Comparison of ENCODE assay signal across 1 cellular context in the genomic region with DNA sequence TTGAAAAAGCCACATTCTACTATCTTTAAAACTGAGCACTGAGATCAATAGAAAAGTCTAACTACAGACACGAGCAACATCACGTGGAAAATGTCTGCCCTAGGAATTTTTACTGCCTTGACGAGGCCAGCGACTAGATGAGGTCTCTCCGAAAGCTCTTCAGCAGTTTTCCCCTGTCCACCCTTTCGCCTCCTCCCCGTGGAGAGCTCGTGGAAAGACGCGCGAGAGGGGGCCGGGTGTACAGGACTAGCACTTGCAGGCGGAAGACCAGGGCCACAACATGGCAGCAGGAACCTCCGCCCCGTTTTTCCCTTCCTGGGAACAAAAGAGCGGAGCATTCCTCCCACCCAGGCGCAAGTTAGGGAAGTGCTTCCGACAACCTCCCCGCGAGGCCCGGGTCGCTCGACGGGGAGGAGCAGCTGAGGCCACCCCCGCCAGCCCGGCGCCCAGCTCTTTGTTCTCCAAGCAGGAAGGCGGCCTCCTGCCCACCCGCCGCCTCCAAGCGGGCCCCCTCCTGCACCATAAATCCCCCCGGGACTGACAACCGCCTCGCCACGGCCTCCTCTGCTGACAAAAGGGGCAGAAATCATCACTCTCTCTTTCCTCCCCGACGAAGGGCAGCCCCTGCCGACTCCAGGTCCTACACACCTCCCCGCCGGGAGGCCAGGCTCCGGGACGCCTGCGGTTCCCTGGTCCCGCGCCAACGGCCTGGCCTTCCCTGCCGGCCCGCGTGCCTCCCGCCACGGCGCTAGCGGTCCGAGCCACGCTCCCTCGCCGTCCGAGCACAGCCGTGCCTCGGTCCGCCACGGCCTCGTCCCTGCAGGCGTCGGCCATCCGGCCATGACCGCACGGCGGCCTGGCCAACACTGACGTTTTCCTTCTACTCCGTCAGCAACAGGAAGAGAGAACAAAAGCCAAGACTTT.
A peak's percentile ranks its signal among the peaks of the same experiment; 100 is the strongest.
TF ChIP-seq lines count a peak whose summit lies in the region.

No MANE protein-coding gene starts in this region.

TF ChIP-seq in HepG2, 621 proteins besides CTCF, POLR2A, EP300 and RAD21 (continued from another document and continues in another):
- TF ChIP-seq, protein P1, sequence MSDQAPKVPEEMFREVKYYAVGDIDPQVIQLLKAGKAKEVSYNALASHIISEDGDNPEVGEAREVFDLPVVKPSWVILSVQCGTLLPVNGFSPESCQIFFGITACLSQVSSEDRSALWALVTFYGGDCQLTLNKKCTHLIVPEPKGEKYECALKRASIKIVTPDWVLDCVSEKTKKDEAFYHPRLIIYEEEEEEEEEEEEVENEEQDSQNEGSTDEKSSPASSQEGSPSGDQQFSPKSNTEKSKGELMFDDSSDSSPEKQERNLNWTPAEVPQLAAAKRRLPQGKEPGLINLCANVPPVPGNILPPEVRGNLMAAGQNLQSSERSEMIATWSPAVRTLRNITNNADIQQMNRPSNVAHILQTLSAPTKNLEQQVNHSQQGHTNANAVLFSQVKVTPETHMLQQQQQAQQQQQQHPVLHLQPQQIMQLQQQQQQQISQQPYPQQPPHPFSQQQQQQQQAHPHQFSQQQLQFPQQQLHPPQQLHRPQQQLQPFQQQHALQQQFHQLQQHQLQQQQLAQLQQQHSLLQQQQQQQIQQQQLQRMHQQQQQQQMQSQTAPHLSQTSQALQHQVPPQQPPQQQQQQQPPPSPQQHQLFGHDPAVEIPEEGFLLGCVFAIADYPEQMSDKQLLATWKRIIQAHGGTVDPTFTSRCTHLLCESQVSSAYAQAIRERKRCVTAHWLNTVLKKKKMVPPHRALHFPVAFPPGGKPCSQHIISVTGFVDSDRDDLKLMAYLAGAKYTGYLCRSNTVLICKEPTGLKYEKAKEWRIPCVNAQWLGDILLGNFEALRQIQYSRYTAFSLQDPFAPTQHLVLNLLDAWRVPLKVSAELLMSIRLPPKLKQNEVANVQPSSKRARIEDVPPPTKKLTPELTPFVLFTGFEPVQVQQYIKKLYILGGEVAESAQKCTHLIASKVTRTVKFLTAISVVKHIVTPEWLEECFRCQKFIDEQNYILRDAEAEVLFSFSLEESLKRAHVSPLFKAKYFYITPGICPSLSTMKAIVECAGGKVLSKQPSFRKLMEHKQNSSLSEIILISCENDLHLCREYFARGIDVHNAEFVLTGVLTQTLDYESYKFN (CRISPR knock-in tag; conservative IDR thresholded peaks at IDR 0.05) = no peak
- TF ChIP-seq ZNF281 (CRISPR knock-in tag; IDR thresholded peaks at IDR 0.05; ENCODE audit: borderline replicate concordance) (no peak), SMAD9 (CRISPR knock-in tag; IDR thresholded peaks at IDR 0.05) (0 out of 2 replicates have a peak, but pooled peaks have one; percentile 65), SALL2 (CRISPR knock-in tag; IDR thresholded peaks at IDR 0.05) (peak; percentile 0; the same call in 1 of the 2 replicates), ZSCAN22 (CRISPR knock-in tag; IDR thresholded peaks at IDR 0.05) (0 out of 2 replicates have a peak, but pooled peaks have one; percentile 20), RBFOX2 (IDR thresholded peaks at IDR 0.05; ENCODE audit: low read depth, low read length) (peak; percentile 88), MAFG (CRISPR knock-in tag; IDR thresholded peaks at IDR 0.05) (0 out of 2 replicates have a peak, but pooled peaks have one; percentile 4), NFAT5 (CRISPR knock-in tag; IDR thresholded peaks at IDR 0.05) (peak; percentile 21; the same call in 1 of the 2 replicates), SOX6 (IDR thresholded peaks at IDR 0.05) (no peak), SOX6 (CRISPR knock-in tag; IDR thresholded peaks at IDR 0.05) (peak; percentile 4; the same call in 1 of the 2 replicates), ZFYVE20 (CRISPR knock-in tag; IDR thresholded peaks at IDR 0.05; ENCODE audit: borderline replicate concordance, low read depth) (0 out of 2 replicates have a peak, but pooled peaks have one; percentile 78), ZNF776 (CRISPR knock-in tag; IDR thresholded peaks at IDR 0.05) (peak; percentile 89), ZNF274 (CRISPR knock-in tag; IDR thresholded peaks at IDR 0.05) (no peak), TFDP1 (CRISPR knock-in tag; IDR thresholded peaks at IDR 0.05; ENCODE audit: borderline replicate concordance) (no peak), THAP9 (CRISPR knock-in tag; IDR thresholded peaks at IDR 0.05; ENCODE audit: borderline replicate concordance) (no peak), DR1 (CRISPR knock-in tag; IDR thresholded peaks at IDR 0.05) (no peak), PITX1 (CRISPR knock-in tag; IDR thresholded peaks at IDR 0.05) (no peak), PCBP2 (optimal IDR thresholded peaks at IDR 0.05; ENCODE audit: low read depth, low read length, poor library complexity, severe bottlenecking) (no peak), ZNF160 (CRISPR knock-in tag; IDR thresholded peaks at IDR 0.05) (0 out of 2 replicates have a peak, but pooled peaks have one; percentile 43)
- TF ChIP-seq, protein P2, sequence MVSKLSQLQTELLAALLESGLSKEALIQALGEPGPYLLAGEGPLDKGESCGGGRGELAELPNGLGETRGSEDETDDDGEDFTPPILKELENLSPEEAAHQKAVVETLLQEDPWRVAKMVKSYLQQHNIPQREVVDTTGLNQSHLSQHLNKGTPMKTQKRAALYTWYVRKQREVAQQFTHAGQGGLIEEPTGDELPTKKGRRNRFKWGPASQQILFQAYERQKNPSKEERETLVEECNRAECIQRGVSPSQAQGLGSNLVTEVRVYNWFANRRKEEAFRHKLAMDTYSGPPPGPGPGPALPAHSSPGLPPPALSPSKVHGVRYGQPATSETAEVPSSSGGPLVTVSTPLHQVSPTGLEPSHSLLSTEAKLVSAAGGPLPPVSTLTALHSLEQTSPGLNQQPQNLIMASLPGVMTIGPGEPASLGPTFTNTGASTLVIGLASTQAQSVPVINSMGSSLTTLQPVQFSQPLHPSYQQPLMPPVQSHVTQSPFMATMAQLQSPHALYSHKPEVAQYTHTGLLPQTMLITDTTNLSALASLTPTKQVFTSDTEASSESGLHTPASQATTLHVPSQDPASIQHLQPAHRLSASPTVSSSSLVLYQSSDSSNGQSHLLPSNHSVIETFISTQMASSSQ (IDR thresholded peaks at IDR 0.05; ENCODE audit: low read depth) = no peak
- TF ChIP-seq, protein P2 (CRISPR knock-in tag; IDR thresholded peaks at IDR 0.05; ENCODE audit: borderline replicate concordance) = no peak
- TF ChIP-seq, protein P3, sequence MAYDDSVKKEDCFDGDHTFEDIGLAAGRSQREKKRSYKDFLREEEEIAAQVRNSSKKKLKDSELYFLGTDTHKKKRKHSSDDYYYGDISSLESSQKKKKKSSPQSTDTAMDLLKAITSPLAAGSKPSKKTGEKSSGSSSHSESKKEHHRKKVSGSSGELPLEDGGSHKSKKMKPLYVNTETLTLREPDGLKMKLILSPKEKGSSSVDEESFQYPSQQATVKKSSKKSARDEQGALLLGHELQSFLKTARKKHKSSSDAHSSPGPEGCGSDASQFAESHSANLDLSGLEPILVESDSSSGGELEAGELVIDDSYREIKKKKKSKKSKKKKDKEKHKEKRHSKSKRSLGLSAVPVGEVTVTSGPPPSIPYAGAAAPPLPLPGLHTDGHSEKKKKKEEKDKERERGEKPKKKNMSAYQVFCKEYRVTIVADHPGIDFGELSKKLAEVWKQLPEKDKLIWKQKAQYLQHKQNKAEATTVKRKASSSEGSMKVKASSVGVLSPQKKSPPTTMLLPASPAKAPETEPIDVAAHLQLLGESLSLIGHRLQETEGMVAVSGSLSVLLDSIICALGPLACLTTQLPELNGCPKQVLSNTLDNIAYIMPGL (CRISPR knock-in tag; IDR thresholded peaks at IDR 0.05; ENCODE audit: borderline replicate concordance in 1 of 2, low read depth in 1 of 2) = peak in 1 of 2 experiments; percentile 25; a peak in 1 of 4 replicates
- TF ChIP-seq, protein P4, sequence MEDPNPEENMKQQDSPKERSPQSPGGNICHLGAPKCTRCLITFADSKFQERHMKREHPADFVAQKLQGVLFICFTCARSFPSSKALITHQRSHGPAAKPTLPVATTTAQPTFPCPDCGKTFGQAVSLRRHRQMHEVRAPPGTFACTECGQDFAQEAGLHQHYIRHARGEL (CRISPR knock-in tag; IDR thresholded peaks at IDR 0.05) = no peak
